In genomic region chr20:50172347-50173013, GRCh38 we compare ENCODE assay signal across 8 cellular contexts. TPM values are rescaled to one million over a fixed set of nuclear protein-coding genes. Genes with fewer than 3 reads are reported as not detected.
A peak's percentile ranks its signal among the peaks of the same experiment; 100 is the strongest.
DNase-seq lines count a peak whose midpoint lies in the region; ATAC-seq and TF ChIP-seq lines count a peak whose summit lies in the region.

No MANE protein-coding gene starts in this region.

- peak overlapping the region; percentile 13; the same call in 1 of the 2 replicates for H3K23ac ChIP-seq in IMR-90 (ENCODE audit: low read depth, low read length)

- peak overlapping the region; percentile 90 for H3K18ac ChIP-seq in IMR-90 (ENCODE audit: low read depth, low read length)

- H3K4me1 ChIP-seq in IMR-90 (ENCODE audit: control insufficient read depth, insufficient read depth, low read length) (peaks cover 11% of the 10 kb centered on the region), mammary epithelial cell (ENCODE audit: insufficient read depth, low read length) (peaks cover 14% of the 10 kb centered on the region), smooth muscle cell (ENCODE audit: low read depth) (peaks cover 3% of the 10 kb centered on the region)

- H4K91ac ChIP-seq in IMR-90 (ENCODE audit: insufficient read depth, low read depth, low read length) = peak overlapping the region; percentile 69; the same call in 1 of the 2 replicates

- peak overlapping the region; percentile 67 for H2BK5ac ChIP-seq in IMR-90 (ENCODE audit: low read depth, low read length, poor library complexity, severe bottlenecking)

- POLR2A ChIA-PET in IMR-90 (lab: Charles Lee; ENCODE audit: unreplicated experiment) = no interaction called here

- no TSS peak for BruUV-seq in IMR-90 (replicated peaks; lab: Mats Ljungman, UMichigan)
- no TSS peak for BruUV-seq in mammary epithelial cell (replicated peaks; lab: Mats Ljungman, UMichigan)

- H3K9me3 ChIP-seq in IMR-90 (ENCODE audit: control insufficient read depth, insufficient read depth, low read length) (no peaks in the 10 kb centered on the region), mammary epithelial cell (replicated peaks; ENCODE audit: insufficient read depth, low read length) (no peaks in the 10 kb centered on the region), smooth muscle cell (replicated peaks; ENCODE audit: low read depth) (no peaks in the 10 kb centered on the region)

- peak overlapping the region; percentile 99 for H2AFZ ChIP-seq in IMR-90 (replicated peaks; ENCODE audit: low read length, poor library complexity)
- H2AFZ ChIP-seq in mammary epithelial cell (ENCODE audit: low read depth, low read length) = peak overlapping the region; percentile 98
- H2AFZ ChIP-seq in smooth muscle cell (ENCODE audit: low read depth) = peak overlapping the region; percentile 74

- in situ Hi-C loops in IMR-90 (cut with MboI; ENCODE audit: low sequenced_read_pairs) (no loop called here), mammary epithelial cell (cut with MboI; ENCODE audit: low sequenced_read_pairs in 2 of 2) (loop anchor here in 1 of 2 donors (10.0 kb wide), 1 partner anchor 58 kb away; the partner anchor contains the start of gene UBE2V1)

- H3K56ac ChIP-seq in IMR-90 (ENCODE audit: extremely low read depth, insufficient read depth, low read length) = peak overlapping the region; percentile 51; the same call in 1 of the 2 replicates

- peaks cover 6% of the 10 kb centered on the region; the same call in 1 of the 2 replicates for H3K9me1 ChIP-seq in IMR-90 (ENCODE audit: insufficient read depth, low read length)

- CTCF ChIA-PET in IMR-90 (lab: Yijun Ruan, JAX) = interaction anchor here (0.6 to 1.5 kb wide), 3 partner anchors 38 to 101 kb away, joined by 4 to 7 read pairs (median 6); no protein-coding TSS in a partner anchor
- CTCF ChIA-PET in mammary epithelial cell (lab: Charles Lee; ENCODE audit: low non-redundant PET) = no interaction called here

- H2AK5ac ChIP-seq in IMR-90 (ENCODE audit: low read depth, low read length) = peak overlapping the region; percentile 52; the same call in 1 of the 2 replicates

- peak overlapping the region; percentile 96 for H3K4me2 ChIP-seq in IMR-90 (ENCODE audit: low read depth, low read length)
- peak overlapping the region; percentile 93 for H3K4me2 ChIP-seq in mammary epithelial cell (ENCODE audit: insufficient read depth, low read depth, low read length)
- peak overlapping the region; percentile 79 for H3K4me2 ChIP-seq in smooth muscle cell

- DNase-seq in AG08395 (ENCODE audit: low spot score) = peak; percentile 90
- DNase-seq in IMR-90 = peak; percentile 65
- peak; percentile 79 for DNase-seq in mammary epithelial cell
- DNase-seq in kidney epithelial cell (ENCODE audit: low read depth) = no peak
- peak; percentile 64 for DNase-seq in smooth muscle cell (lab: John Stamatoyannopoulos, UW; ENCODE audit: unreplicated experiment)
- no peak for DNase-seq in ureter (ENCODE audit: low spot score)
- DNase-seq in NCI-H128 (lab: John Stamatoyannopoulos, UW; ENCODE audit: unreplicated experiment) = no peak

- peak overlapping the region; percentile 51 for H3K27ac ChIP-seq in IMR-90 (ENCODE audit: insufficient read depth, low read length)
- H3K27ac ChIP-seq in mammary epithelial cell (ENCODE audit: insufficient read depth, low read depth, low read length) = peak overlapping the region; percentile 75
- H3K27ac ChIP-seq in smooth muscle cell (ENCODE audit: low read depth) = peak overlapping the region; percentile 29

- intact Hi-C loops in IMR-90 (cut with micrococcal nuclease) (no loop called here), mammary epithelial cell (cut with micrococcal nuclease) (no loop called here)

- peak overlapping the region; percentile 89 for H3K4ac ChIP-seq in IMR-90 (ENCODE audit: low read depth, low read length)

- peak overlapping the region; percentile 75 for H2BK120ac ChIP-seq in IMR-90 (ENCODE audit: low read depth, low read length)

- peak overlapping the region; percentile 85 for H4K5ac ChIP-seq in IMR-90 (ENCODE audit: low read depth, low read length)

- peaks cover 4 to 15% of the 10 kb centered on the region in 2 experiments; a peak in 2 of 4 replicates for H3K79me1 ChIP-seq in IMR-90 (ENCODE audit: low read depth in 1 of 2, low read length in 2 of 2)

- no peaks in the 10 kb centered on the region for H3F3A ChIP-seq in smooth muscle cell (ENCODE audit: low read depth)

- peak; percentile 65 for TF ChIP-seq POLR2A in IMR-90 (IDR thresholded peaks at IDR 0.05; ENCODE audit: low read depth, low read length)

- peak overlapping the region; percentile 76 to 93 for H4K8ac ChIP-seq in IMR-90 (ENCODE audit: low read depth in 2 of 2, low read length in 2 of 2)

- dilution Hi-C loops in IMR-90 (cut with HindIII; ENCODE audit: low sequenced_read_pairs, unreplicated experiment) (no loop called here), mammary epithelial cell (cut with HindIII; ENCODE audit: low sequenced_read_pairs) (no loop called here)

- ATAC-seq in IMR-90 (ENCODE audit: low read depth) (peak; percentile 95), HG02798 (IDR thresholded peaks at IDR 0.05; ENCODE audit: poor library complexity, unreplicated experiment) (no peak)

- TF ChIP-seq CTCF in IMR-90 (conservative IDR thresholded peaks at IDR 0.05; ENCODE audit: low read depth, low read length) (no peak), mammary epithelial cell (conservative IDR thresholded peaks at IDR 0.05 in 1 of 2, IDR thresholded peaks at IDR 0.05 in 1 of 2; ENCODE audit: extremely low read depth in 1 of 2, insufficient read depth in 1 of 2, low read depth in 1 of 2, low read length in 2 of 2) (no peak), kidney epithelial cell (IDR thresholded peaks at IDR 0.05; ENCODE audit: insufficient read depth, low read length, poor library complexity, severe bottlenecking) (no peak), smooth muscle cell (IDR thresholded peaks at IDR 0.05; ENCODE audit: borderline replicate concordance, insufficient read depth, poor library complexity, severe bottlenecking) (no peak)

- 0% methylated on average over 8 of the region's 36 CpGs; no CpG with 5 or more reads in 1 of the 2 experiments for WGBS in IMR-90 (ENCODE audit: extremely low coverage in 2 of 2, insufficient read length in 1 of 2), 2 experiments
- WGBS in mammary epithelial cell (ENCODE audit: low coverage, missing lambda C conversion rate) = 3% methylated on average over 17 of the region's 36 CpGs
- WGBS in smooth muscle cell (ENCODE audit: low lambda C conversion rate) = 4% methylated on average over 35 of the region's 36 CpGs

- no peaks in the 10 kb centered on the region for H3K79me2 ChIP-seq in mammary epithelial cell (ENCODE audit: insufficient read depth, low read length)
- no peaks in the 10 kb centered on the region for H3K79me2 ChIP-seq in smooth muscle cell (ENCODE audit: low read depth)

- peak overlapping the region; percentile 10; the same call in 1 of the 2 replicates for H2BK20ac ChIP-seq in IMR-90 (ENCODE audit: low read depth, low read length)

- peak overlapping the region; percentile 49 for H2AK9ac ChIP-seq in IMR-90 (replicated peaks; ENCODE audit: low read depth, low read length, poor library complexity)

- no peaks in the 10 kb centered on the region for H3K27me3 ChIP-seq in IMR-90 (ENCODE audit: control insufficient read depth, insufficient read depth, low read length)
- H3K27me3 ChIP-seq in mammary epithelial cell (ENCODE audit: insufficient read depth, low read length) = no peaks in the 10 kb centered on the region
- H3K27me3 ChIP-seq in kidney epithelial cell (ENCODE audit: control insufficient read depth, insufficient read depth, low read length) = no peaks in the 10 kb centered on the region
- no peaks in the 10 kb centered on the region for H3K27me3 ChIP-seq in smooth muscle cell (ENCODE audit: low read depth)

- no peaks in the 10 kb centered on the region for H3K36me3 ChIP-seq in IMR-90 (ENCODE audit: control insufficient read depth, insufficient read depth, low read length)
- H3K36me3 ChIP-seq in mammary epithelial cell (ENCODE audit: insufficient read depth, low read length) = no peaks in the 10 kb centered on the region
- no peaks in the 10 kb centered on the region for H3K36me3 ChIP-seq in kidney epithelial cell (ENCODE audit: control insufficient read depth, insufficient read depth, low read length)
- no peaks in the 10 kb centered on the region for H3K36me3 ChIP-seq in smooth muscle cell (ENCODE audit: low read depth)

- no peak for TF ChIP-seq RAD21 in IMR-90 (IDR thresholded peaks at IDR 0.05; ENCODE audit: low read length)

- H3K14ac ChIP-seq in IMR-90 (replicated peaks; ENCODE audit: low read depth, low read length) = peak overlapping the region; percentile 83

- H3K4me3 ChIP-seq in IMR-90 (ENCODE audit: insufficient read depth, low read depth, low read length) (peak overlapping the region; percentile 49), mammary epithelial cell (replicated peaks in 1 of 3; ENCODE audit: insufficient read depth in 1 of 3, low read depth in 2 of 3, low read length in 3 of 3) (peak overlapping the region; percentile 43 to 47 (median 44)), kidney epithelial cell (ENCODE audit: low read depth, low read length) (peak overlapping the region; percentile 36), smooth muscle cell (peak overlapping the region; percentile 49)

- no peaks in the 10 kb centered on the region for H4K20me1 ChIP-seq in IMR-90 (ENCODE audit: insufficient read depth, low read length)
- no peaks in the 10 kb centered on the region for H4K20me1 ChIP-seq in mammary epithelial cell (ENCODE audit: insufficient read depth, low read length)
- no peaks in the 10 kb centered on the region for H4K20me1 ChIP-seq in smooth muscle cell (ENCODE audit: low read depth)

- H3K9ac ChIP-seq in IMR-90 (ENCODE audit: low read depth, low read length) = peak overlapping the region; percentile 81
- peak overlapping the region; percentile 65 for H3K9ac ChIP-seq in mammary epithelial cell (ENCODE audit: insufficient read depth, low read length)
- H3K9ac ChIP-seq in smooth muscle cell (ENCODE audit: low read depth) = peak overlapping the region; percentile 23

- peak overlapping the region; percentile 78; the same call in 2 of the 3 replicates for H2BK15ac ChIP-seq in IMR-90 (ENCODE audit: low read depth, low read length)

RNA-seq across cellular contexts. Expression of gene CEBPB, which starts 18.1 kb away (rescaled TPM):
- total RNA-seq in IMR-90 (2012; rRNA removed) = 3.4 and 6.9 TPM in 2 replicates
- polyA plus RNA-seq in IMR-90 (2012; rRNA removed) = 17.4 and 33.6 TPM in 2 replicates
- polyA plus RNA-seq in IMR-90 (2012; cell fraction: cytosol; rRNA removed) = 18.5 and 103 TPM in 2 replicates
- 98.3 and 167 TPM in 2 replicates for polyA plus RNA-seq in IMR-90 (2012; cell fraction: nucleus; rRNA removed; ENCODE audit: low replicate concordance)
- 100 to 1,000 TPM in 1 of 2 donors, 10 to 100 TPM in 1; 81.9 to 166 TPM for total RNA-seq in mammary epithelial cell
- 35.3 TPM for polyA plus RNA-seq in mammary epithelial cell
- polyA minus RNA-seq in mammary epithelial cell = 6.8 TPM
- total RNA-seq in kidney epithelial cell = 105 and 117 TPM in 2 replicates
- 32.0 and 38.0 TPM in 2 replicates for total RNA-seq in smooth muscle cell
- polyA plus RNA-seq in smooth muscle cell = 112 and 117 TPM in 2 replicates
- total RNA-seq in ureter = 59.3 TPM

RNA-seq across cellular contexts. Expression of gene PEDS1, which starts 19.0 kb away (rescaled TPM):
- total RNA-seq in IMR-90 (2012; rRNA removed) = 24.0 and 25.3 TPM in 2 replicates
- 59.9 and 67.6 TPM in 2 replicates for polyA plus RNA-seq in IMR-90 (2012; rRNA removed)
- polyA plus RNA-seq in IMR-90 (2012; cell fraction: cytosol; rRNA removed) = 26.9 and 58.5 TPM in 2 replicates
- polyA plus RNA-seq in IMR-90 (2012; cell fraction: nucleus; rRNA removed; ENCODE audit: low replicate concordance) = 24.5 and 45.9 TPM in 2 replicates
- total RNA-seq in mammary epithelial cell = 10 to 100 TPM; 28.8 to 29.5 TPM
- polyA plus RNA-seq in mammary epithelial cell = 66.2 TPM
- polyA minus RNA-seq in mammary epithelial cell = 90.1 TPM
- total RNA-seq in kidney epithelial cell = 52.1 and 57.9 TPM in 2 replicates
- 36.6 and 45.8 TPM in 2 replicates for total RNA-seq in smooth muscle cell
- 47.4 and 64.3 TPM in 2 replicates for polyA plus RNA-seq in smooth muscle cell
- 31.3 TPM for total RNA-seq in ureter

RNA-seq across cellular contexts. Expression of gene UBE2V1, which starts 59.5 kb away (rescaled TPM):
- 20.1 and 41.4 TPM in 2 replicates for total RNA-seq in IMR-90 (2012; rRNA removed)
- polyA plus RNA-seq in IMR-90 (2012; rRNA removed) = 128 and 138 TPM in 2 replicates
- 46.2 and 74.3 TPM in 2 replicates for polyA plus RNA-seq in IMR-90 (2012; cell fraction: cytosol; rRNA removed)
- 37.1 and 141 TPM in 2 replicates for polyA plus RNA-seq in IMR-90 (2012; cell fraction: nucleus; rRNA removed; ENCODE audit: low replicate concordance)
- 100 to 1,000 TPM in 1 of 2 donors, 10 to 100 TPM in 1; 54.8 to 119 TPM for total RNA-seq in mammary epithelial cell
- polyA plus RNA-seq in mammary epithelial cell = 109 TPM
- 157 TPM for polyA minus RNA-seq in mammary epithelial cell
- 62.0 and 62.5 TPM in 2 replicates for total RNA-seq in kidney epithelial cell
- total RNA-seq in smooth muscle cell = 94.1 and 94.8 TPM in 2 replicates
- polyA plus RNA-seq in smooth muscle cell = 128 and 141 TPM in 2 replicates
- 120 TPM for total RNA-seq in ureter

Comparison
In these comparisons a context has a peak if more than half of its experiments do, and no peak if none do; other contexts are left out.
1. DNase-seq: peak in AG08395 (single experiment), IMR-90 (single experiment), mammary epithelial cell (single experiment) and smooth muscle cell (single experiment); none in kidney epithelial cell (single experiment), ureter (single experiment) and NCI-H128 (single experiment).
2. H3K9ac ChIP-seq: peak in every context shown above with its lines; median percentile 81 in IMR-90; 65 in mammary epithelial cell; 23 in smooth muscle cell.
3. Peak in every context shown above with its lines, with median percentiles within 50 percentile points of each other: H2AFZ ChIP-seq, H3K27ac ChIP-seq, H3K4me2 ChIP-seq and H3K4me3 ChIP-seq.